Comparison of ENCODE assay signal across 26 cellular contexts in the genomic region with DNA sequence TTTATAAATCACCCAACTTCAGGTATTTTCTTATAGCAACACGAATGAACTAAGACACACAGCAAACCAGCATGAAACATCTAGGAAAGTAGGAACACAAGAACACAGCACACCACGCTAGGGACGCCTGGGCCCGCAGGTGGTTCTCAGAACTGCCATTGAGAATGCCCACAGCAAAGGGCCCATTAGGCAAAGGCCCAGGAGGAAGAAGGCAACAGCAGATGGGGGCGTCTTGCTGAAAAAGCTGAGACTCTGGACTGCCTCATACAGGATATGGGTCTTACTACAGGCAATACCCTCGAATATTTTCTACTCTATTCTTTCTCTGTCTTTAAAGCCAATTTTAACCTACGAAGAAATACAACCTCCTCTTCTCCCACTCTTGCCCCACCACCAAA.
DNase-seq lines count a peak whose midpoint lies in the region; ATAC-seq, FAIRE-seq and TF ChIP-seq lines count a peak whose summit lies in the region.
"Had no signal": no experiment of that assay in that cellular context is flagged by ENCODE, and none has a peak within 500 bp of the region (broad histone marks: within the 10 kb centered on the region; RNA-seq: fewer than 3 reads in every experiment).

No MANE protein-coding gene starts in this region.

- ATAC-seq in HCT116 (peak; percentile 35; the same call in 1 of the 2 replicates), HepG2 (peak; percentile 56), GM19328 (IDR thresholded peaks at IDR 0.05; ENCODE audit: unreplicated experiment) (no peak)
- ATAC-seq: activated T-cell treated with anti-CD3 and anti-CD28 coated beads, Interleukin-2, amount 50 U/mL, for 72 hours; heart left ventricle; stimulated activated naive B cell treated with anti-CD40 and anti-IgM and Interleukin-4, amounts not matched to agents 10 μg/mL and 1 μg/mL and 100 μg/mL, for 72 hours had no signal

- WGBS in HepG2 (ENCODE audit: low lambda C conversion rate): 1% methylated on average over 7 of the region's 7 CpGs
- WGBS in transverse colon (ENCODE audit: low coverage in 1 of 2), 2 donors: 78 to 80% methylated on average over 3 to 7 of the region's 7 CpGs
- 91 to 94% (median 93%) methylated on average over 7 of the region's 7 CpGs for WGBS in adrenal gland, 4 donors

- RAD21 ChIA-PET in HCT116 (lab: Charles Lee; ENCODE audit: low non-redundant PET in 1 of 2, low total read pairs in 2 of 2, uncharacterized antibody in 2 of 2, unreplicated experiment in 2 of 2): interaction anchor here in 1 of 2 experiments (0.7 kb wide), 1 partner anchor 15 kb away, joined by 3 read pairs; no protein-coding TSS in a partner anchor

- TF ChIP-seq EP300 in HepG2 (IDR thresholded peaks at IDR 0.05; ENCODE audit: low read depth in 2 of 2, low read length in 2 of 2) (no peak), HepG2 (CRISPR knock-in tag; IDR thresholded peaks at IDR 0.05; ENCODE audit: borderline replicate concordance) (no peak), transverse colon (IDR thresholded peaks at IDR 0.05; ENCODE audit: low read depth) (no peak)

- H4K20me1 ChIP-seq in HCT116 (ENCODE audit: insufficient read depth) (peaks cover 4% of the 10 kb centered on the region; the same call in 1 of the 2 replicates), HepG2 (ENCODE audit: insufficient read depth, low read length) (0 out of 2 replicates have a peak, but pooled peaks cover 3% of the 10 kb centered on the region)

- H3K9me3 ChIP-seq in HCT116 (ENCODE audit: control insufficient read depth in 1 of 2, insufficient read depth in 1 of 2, low read depth in 1 of 2, low read length in 2 of 2) (no peaks in the 10 kb centered on the region), WERI-Rb-1 (ENCODE audit: severe bottlenecking) (no peaks in the 10 kb centered on the region), HepG2 (ENCODE audit: low read length) (no peaks in the 10 kb centered on the region), transverse colon (no peaks in the 10 kb centered on the region), adrenal gland (replicated peaks in 1 of 3) (no peaks in the 10 kb centered on the region)
- H3K9me3 ChIP-seq: HAP-1, heart left ventricle, left ventricle myocardium inferior, SJCRH30, testis had no signal

- no peaks in the 10 kb centered on the region for H3K27me3 ChIP-seq in HCT116 (ENCODE audit: insufficient read depth, low read length)
- H3K27me3 ChIP-seq in WERI-Rb-1 (ENCODE audit: insufficient read depth, low read depth, severe bottlenecking): no peaks in the 10 kb centered on the region
- no peaks in the 10 kb centered on the region for H3K27me3 ChIP-seq in HepG2 (ENCODE audit: control insufficient read depth in 1 of 2, insufficient read depth in 2 of 2, low read length in 2 of 2)
- H3K27me3 ChIP-seq in transverse colon: no peaks in the 10 kb centered on the region
- no peaks in the 10 kb centered on the region for H3K27me3 ChIP-seq in adrenal gland
- H3K27me3 ChIP-seq: heart left ventricle, SJCRH30, testis had no signal

- H3K9ac ChIP-seq in HCT116 (ENCODE audit: low read length) (no peak overlapping the region), HepG2 (ENCODE audit: insufficient read depth, low read depth, low read length) (peak overlapping the region; percentile 77)

- POLR2A ChIA-PET in HCT116 (lab: Charles Lee): interaction anchor here (1.3 kb wide), 1 partner anchor 12 kb away, joined by 3 read pairs; no protein-coding TSS in a partner anchor
- POLR2A ChIA-PET in HepG2 (lab: Yijun Ruan, JAX): interaction anchor here (0.6 to 2.6 kb wide), 14 partner anchors 8 to 77 kb away, joined by 3 to 12 read pairs (median 4); a partner anchor contains a TSS

- H3K4me2 ChIP-seq in HCT116 (ENCODE audit: low read length) (no peak overlapping the region), HepG2 (ENCODE audit: low read depth, low read length) (peak overlapping the region; percentile 98)
- H3K4me2 ChIP-seq: PC-9 had no signal

- DNase-seq in HCT116 (ENCODE audit: low read depth, low spot score) (no peak), WERI-Rb-1 (peak; percentile 14), HepG2 (ENCODE audit: low spot score) (no peak), transverse colon (no peak), HCEC 1CT (no peak), adrenal gland (no peak)
- DNase-seq: activated CD4-positive, alpha-beta T cell treated with anti-CD3 and anti-CD28 coated beads, Interleukin-2, amount 10 ng/mL, durations not matched to agents 24 days and 14 days; activated naive CD4-positive, alpha-beta T cell treated with anti-CD3 and anti-CD28 coated beads, Interleukin-2, amount 10 ng/mL, durations not matched to agents 7 days and 5 days; activated T-cell treated with anti-CD3 and anti-CD28 coated beads, Interleukin-2, amount 50 U/mL, for 72 hours; anterior cingulate cortex; CD8-positive, alpha-beta memory T cell; central memory CD4-positive, alpha-beta T cell; heart left ventricle; immature natural killer cell; KG1; left ventricle myocardium inferior; NCI-H1694; PC-9; stimulated activated CD4-positive, alpha-beta T cell treated with anti-CD3 and anti-CD28 coated beads, Interleukin-2, amount 100 ng/mL, for 24 hours; stimulated activated naive B cell treated with anti-CD40 and anti-IgM and Interleukin-4, amounts not matched to agents 10 μg/mL and 1 μg/mL and 100 μg/mL, for 72 hours; T-helper 1 cell; testis had no signal

- TF ChIP-seq CTCF in HCT116 (IDR thresholded peaks at IDR 0.05 in 2 of 3, conservative IDR thresholded peaks at IDR 0.05 in 1 of 3; ENCODE audit: borderline replicate concordance in 1 of 3, insufficient read depth in 1 of 3, low read depth in 2 of 3, low read length in 2 of 3) (0 out of 6 replicates have a peak, but pooled peaks of 1 of the 3 experiments have one; percentile 3), WERI-Rb-1 (IDR thresholded peaks at IDR 0.05; ENCODE audit: low read depth, low read length) (no peak; the same call in 1 of the 2 replicates), HepG2 (CRISPR knock-in tag; IDR thresholded peaks at IDR 0.05) (no peak; the same call in 1 of the 2 replicates), transverse colon (IDR thresholded peaks at IDR 0.05) (no peak), adrenal gland (IDR thresholded peaks at IDR 0.05) (no peak)

- TF ChIP-seq RAD21 in HCT116 (IDR thresholded peaks at IDR 0.05; ENCODE audit: low read depth): no peak
- no peak for TF ChIP-seq RAD21 in HepG2 (CRISPR knock-in tag; IDR thresholded peaks at IDR 0.05)

- intact Hi-C loops in HCT116 (cut with micrococcal nuclease) (no loop called here), HepG2 (cut with micrococcal nuclease; ENCODE audit: unreplicated experiment) (loop anchor here (5.0 to 10.0 kb wide), 2 partner anchors 53 to 75 kb away; no protein-coding TSS in a partner anchor), transverse colon (cut with DNase I; ENCODE audit: low total_unique reads) (no loop called here), adrenal gland (cut with DNase I) (no loop called here)

- H3K36me3 ChIP-seq in HCT116 (ENCODE audit: control insufficient read depth in 1 of 2, insufficient read depth in 2 of 2, low read length in 2 of 2) (no peaks in the 10 kb centered on the region), WERI-Rb-1 (no peaks in the 10 kb centered on the region), HepG2 (replicated peaks in 1 of 2; ENCODE audit: control insufficient read depth in 1 of 2, insufficient read depth in 2 of 2, low read length in 2 of 2) (no peaks in the 10 kb centered on the region), transverse colon (no peaks in the 10 kb centered on the region), adrenal gland (replicated peaks in 1 of 2) (no peaks in the 10 kb centered on the region)
- H3K36me3 ChIP-seq: HAP-1, heart left ventricle, left ventricle myocardium inferior, SJCRH30 had no signal

- peaks cover 68% of the 10 kb centered on the region for H3K79me2 ChIP-seq in HCT116 (ENCODE audit: insufficient read depth, low read length)
- H3K79me2 ChIP-seq in HepG2 (ENCODE audit: insufficient read depth, low read length): peaks cover 79% of the 10 kb centered on the region

- H3K27ac ChIP-seq in HCT116 (ENCODE audit: low read depth, low read length): no peak overlapping the region
- peak overlapping the region; percentile 63 for H3K27ac ChIP-seq in WERI-Rb-1
- peak overlapping the region; percentile 98 for H3K27ac ChIP-seq in HepG2 (ENCODE audit: extremely low read length, insufficient read depth, low read length)
- peak overlapping the region; percentile 35 to 65 (median 48) for H3K27ac ChIP-seq in transverse colon
- H3K27ac ChIP-seq in adrenal gland: no peak overlapping the region
- H3K27ac ChIP-seq: heart left ventricle, left ventricle myocardium inferior, PC-9, SJCRH30, testis had no signal

- TF ChIP-seq POLR2A in HCT116 (IDR thresholded peaks at IDR 0.05; ENCODE audit: borderline replicate concordance, extremely low read depth, insufficient read depth, insufficient read length) (no peak), HepG2 (IDR thresholded peaks at IDR 0.05; ENCODE audit: insufficient read depth in 1 of 2, low read depth in 2 of 2, low read length in 2 of 2) (no peak), transverse colon (IDR thresholded peaks at IDR 0.05) (no peak), adrenal gland (IDR thresholded peaks at IDR 0.05) (no peak)

- no peaks in the 10 kb centered on the region for H3K9me2 ChIP-seq in HCT116 (ENCODE audit: insufficient read depth)

- BruUV-seq in HCT116 (replicated peaks; lab: Mats Ljungman, UMichigan) (no TSS peak), HepG2 (replicated peaks; lab: Mats Ljungman, UMichigan) (no TSS peak)

- in situ Hi-C loops in HepG2 (cut with HindIII; ENCODE audit: extremely low pct_ligation_motif_present, low pct_unique_long_range_greater_than_20kb): no loop called here
- in situ Hi-C loops in transverse colon (cut with MboI; ENCODE audit: low pct_ligation_motif_present in 1 of 4, low pct_unique_long_range_greater_than_20kb in 1 of 4, low sequenced_read_pairs in 3 of 4): no loop called here

- H2AFZ ChIP-seq in HCT116 (ENCODE audit: low read depth, low read length, poor library complexity, severe bottlenecking): no peak overlapping the region
- no peak overlapping the region for H2AFZ ChIP-seq in HepG2 (ENCODE audit: low read length)
- H2AFZ ChIP-seq: PC-9 had no signal

- CTCF ChIA-PET in HCT116 (lab: Charles Lee): no interaction called here
- CTCF ChIA-PET in HepG2 (lab: Yijun Ruan, JAX; ENCODE audit: low intra/inter-chr PET ratio, low total read pairs): no interaction called here

- H3K4me3 ChIP-seq in HCT116 (replicated peaks in 1 of 2; ENCODE audit: low read depth in 1 of 2, low read length in 2 of 2) (no peak overlapping the region), WERI-Rb-1 (ENCODE audit: low read depth, low read length) (no peak overlapping the region), HepG2 (replicated peaks in 1 of 3; ENCODE audit: insufficient read depth in 1 of 3, low read depth in 2 of 3, low read length in 3 of 3) (peak overlapping the region; percentile 51 to 72 (median 65)), transverse colon (no peak overlapping the region), adrenal gland (no peak overlapping the region)
- H3K4me3 ChIP-seq: HAP-1, heart left ventricle, left ventricle myocardium inferior, PC-9, SJCRH30, testis had no signal

- H3K4me1 ChIP-seq in HCT116 (ENCODE audit: control insufficient read depth in 1 of 2, insufficient read depth in 2 of 2, low read length in 2 of 2) (peaks cover 38 to 40% of the 10 kb centered on the region in 2 experiments), HepG2 (ENCODE audit: insufficient read depth, low read length) (peaks cover 95% of the 10 kb centered on the region), transverse colon (peaks cover 8 to 49% (median 30%) of the 10 kb centered on the region in 4 donors), adrenal gland (replicated peaks in 1 of 2) (peaks cover 14 to 20% of the 10 kb centered on the region in 2 donors)

- FAIRE-seq in HepG2 (lab: Jason Lieb, UNC): peak; percentile 47
- FAIRE-seq: small intestine had no signal

Comparison
In these comparisons a context has a peak if more than half of its experiments do, and no peak if none do; other contexts are left out.
1. H3K27ac ChIP-seq: peak in WERI-Rb-1 (single experiment), HepG2 (single experiment) and transverse colon (4 of 4); none in HCT116 (single experiment) and adrenal gland (0 of 5).
2. H3K4me3 ChIP-seq: peak in HepG2 (3 of 3); none in HCT116 (0 of 2), WERI-Rb-1 (single experiment), transverse colon (0 of 4) and adrenal gland (0 of 4).